ENCODE assay signal across 9 cellular contexts in genomic region chr5:172837640-172838039, GRCh38. TPM values are rescaled to one million over a fixed set of nuclear protein-coding genes. Genes with fewer than 3 reads are reported as not detected.
DNase-seq lines count a peak whose midpoint lies in the region; ATAC-seq, FAIRE-seq and TF ChIP-seq lines count a peak whose summit lies in the region.
"Had no signal": no experiment of that assay in that cellular context is flagged by ENCODE, and none has a peak within 500 bp of the region (broad histone marks: within the 10 kb centered on the region; RNA-seq: fewer than 3 reads in every experiment).

No MANE protein-coding gene starts in this region.

- H3K4me1 ChIP-seq in left lung: peaks cover 20 to 77% of the 10 kb centered on the region in 2 donors
- H3K4me1 ChIP-seq in vagina: peaks cover 62% of the 10 kb centered on the region

- peaks cover 0 to 8% of the 10 kb centered on the region in 2 donors for H3K36me3 ChIP-seq in left lung
- no peaks in the 10 kb centered on the region for H3K36me3 ChIP-seq in vagina

- H3K4me3 ChIP-seq in left lung (peak overlapping the region in 1 of 2 donors; percentile 14), vagina (no peak overlapping the region)
- H3K4me3 ChIP-seq: SJSA1 had no signal

- TF ChIP-seq CTCF in GM20000 (IDR thresholded peaks at IDR 0.05; ENCODE audit: extremely low read depth, missing control alignments) (no peak), left lung (IDR thresholded peaks at IDR 0.05) (no peak), vagina (IDR thresholded peaks at IDR 0.05) (no peak)

- intact Hi-C loops in left lung (cut with DNase I): no loop called here
- intact Hi-C loops in vagina (cut with DNase I): no loop called here

- H3K9me3 ChIP-seq in left lung (no peaks in the 10 kb centered on the region), vagina (no peaks in the 10 kb centered on the region)
- H3K9me3 ChIP-seq: SJSA1 had no signal

- H3K27ac ChIP-seq in left lung: peak overlapping the region; percentile 78 to 86
- H3K27ac ChIP-seq in vagina: peak overlapping the region; percentile 44
- H3K27ac ChIP-seq: SJSA1 had no signal

- FAIRE-seq in GM12892 (lab: Jason Lieb, UNC): peak; percentile 96

- TF ChIP-seq POLR2A in GM12892 (IDR thresholded peaks at IDR 0.05; ENCODE audit: low read depth, low read length) (peak; percentile 44; the same call in 1 of the 2 replicates), vagina (IDR thresholded peaks at IDR 0.05) (no peak)

- in situ Hi-C loops in KBM-7 (cut with MboI; ENCODE audit: low pct_unique_long_range_greater_than_20kb, low sequenced_read_pairs): no loop called here

- H3K27me3 ChIP-seq in left lung: no peaks in the 10 kb centered on the region
- no peaks in the 10 kb centered on the region for H3K27me3 ChIP-seq in vagina
- H3K27me3 ChIP-seq: SJSA1 had no signal

- ATAC-seq in HG03521 (IDR thresholded peaks at IDR 0.05; ENCODE audit: unreplicated experiment) (peak; percentile 59), left lung (peak; percentile 71)
- peak; percentile 27 to 44 for ATAC-seq in activated CD4-positive, CD25-positive, alpha-beta regulatory T cell treated with anti-CD3 and anti-CD28 coated beads, Interleukin-2, amount 50 U/mL, for 24 hours

- DNase-seq in GM12892 (ENCODE audit: insufficient read length) (peak; percentile 63), GM20000 (ENCODE audit: low spot score) (peak; percentile 75), left lung (peak; percentile 86 to 91), vagina (ENCODE audit: extremely low spot score in 2 of 2) (no peak), KBM-7 (no peak), NCI-H446 treated with DMSO at 0.1 percent for 48 hours (lab: John Stamatoyannopoulos, UW) (no peak)

RNA-seq across cellular contexts. Expression of gene ERGIC1, which starts 3.6 kb away (rescaled TPM):
- polyA plus RNA-seq in GM12892 (2012; ENCODE audit: missing spikeins): 58.7 TPM
- total RNA-seq in left lung (100 to 1,000 TPM; 165 to 229 TPM), vagina (97.2 TPM)

Comparison
In these comparisons a context has a peak if more than half of its experiments do, and no peak if none do; other contexts are left out.
1. DNase-seq: peak in GM12892 (single experiment), GM20000 (single experiment) and left lung (2 of 2); none in vagina (0 of 2), KBM-7 (single experiment) and NCI-H446 treated with DMSO at 0.1 percent for 48 hours (single experiment).
2. Peak in every context shown above with its lines, with median percentiles within 50 percentile points of each other: ATAC-seq.